In the genomic region with DNA sequence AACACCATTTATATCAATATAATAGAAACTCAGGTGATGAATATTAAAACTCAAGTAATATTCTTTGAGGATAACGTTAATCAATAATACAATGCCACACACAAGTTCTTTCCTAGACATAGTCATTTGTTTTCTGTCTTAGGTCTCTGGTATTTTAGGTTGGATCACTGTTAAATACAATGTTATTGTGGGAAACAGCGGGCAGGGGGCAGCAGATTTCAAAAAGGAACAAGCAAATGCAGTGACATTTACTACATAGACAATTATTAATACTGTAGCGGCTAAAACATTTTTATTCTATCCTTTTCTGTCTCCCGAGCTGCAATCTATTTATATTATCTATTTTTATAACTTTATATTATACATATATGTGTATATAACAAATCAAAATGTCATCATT, we compare ENCODE assay signal across 8 cellular contexts.
DNase-seq lines count a peak whose midpoint lies in the region; ATAC-seq lines count a peak whose summit lies in the region.

No MANE protein-coding gene starts in this region.

- H3K27ac ChIP-seq in mesenchymal stem cell (ENCODE audit: low read length, poor library complexity, severe bottlenecking), result no peak overlapping the region

- H3K4me3 ChIP-seq in mesenchymal stem cell (ENCODE audit: insufficient read depth in 1 of 2, low read depth in 1 of 2, low read length in 2 of 2), result no peak overlapping the region

- no peak overlapping the region for H3K27ac Mint-ChIP-seq in activated CD4-positive, alpha-beta T cell treated with anti-CD3 and anti-CD28 coated beads, Interleukin-2, amount 10 ng/mL, durations not matched to agents 24 days and 14 days

- H3K23ac ChIP-seq in mesenchymal stem cell (ENCODE audit: low read length in 2 of 2), result no peak overlapping the region

- no peak overlapping the region for H2AK5ac ChIP-seq in mesenchymal stem cell (ENCODE audit: low read length, severe bottlenecking)

- H4K8ac ChIP-seq in mesenchymal stem cell (ENCODE audit: low read length), result no peak overlapping the region

- no peak overlapping the region for H3K4ac ChIP-seq in mesenchymal stem cell (ENCODE audit: low read depth in 1 of 2, low read length in 2 of 2)

- no peak overlapping the region for H4K91ac ChIP-seq in mesenchymal stem cell (ENCODE audit: low read length)

- H3K9ac ChIP-seq in mesenchymal stem cell (ENCODE audit: low read length), result no peak overlapping the region

- H2BK12ac ChIP-seq in mesenchymal stem cell (ENCODE audit: low read length in 2 of 2), result no peak overlapping the region

- no peak overlapping the region for H2BK15ac ChIP-seq in mesenchymal stem cell (ENCODE audit: low read depth, poor library complexity, severe bottlenecking)

- no peaks in the 10 kb centered on the region for H3K9me3 ChIP-seq in mesenchymal stem cell (ENCODE audit: control insufficient read depth, low read length)

- no peak overlapping the region for H3K4me3 Mint-ChIP-seq in activated CD4-positive, alpha-beta T cell treated with anti-CD3 and anti-CD28 coated beads, Interleukin-2, amount 10 ng/mL, durations not matched to agents 24 days and 14 days

- no peaks in the 10 kb centered on the region for H3K36me3 Mint-ChIP-seq in activated CD4-positive, alpha-beta T cell treated with anti-CD3 and anti-CD28 coated beads, Interleukin-2, amount 10 ng/mL, durations not matched to agents 24 days and 14 days (ENCODE audit: low read depth)

- no peak overlapping the region for H2AFZ ChIP-seq in mesenchymal stem cell (ENCODE audit: low read depth, low read length)

- no peak overlapping the region for H3K14ac ChIP-seq in mesenchymal stem cell (ENCODE audit: low read length in 2 of 2)

- peak; percentile 55 for DNase-seq in activated CD4-positive, alpha-beta T cell treated with anti-CD3 and anti-CD28 coated beads, Interleukin-2, amount 10 ng/mL, durations not matched to agents 24 days and 14 days
- DNase-seq in activated CD4-positive, alpha-beta T cell treated with anti-CD3 and anti-CD28 coated beads for 1 hour, result no peak
- peak; percentile 20 for DNase-seq in NCI-H2171 treated with DMSO at 0.1 percent for 48 hours (lab: John Stamatoyannopoulos, UW)
- DNase-seq in brain pericyte (ENCODE audit: low read depth, low spot score), result peak; percentile 1
- peak; percentile 44 for DNase-seq in mesenchymal stem cell
- DNase-seq in NCI-H2081 treated with DMSO at 0.1 percent for 48 hours (lab: John Stamatoyannopoulos, UW), result no peak

- no peaks in the 10 kb centered on the region for H3K27me3 ChIP-seq in mesenchymal stem cell (ENCODE audit: control insufficient read depth in 1 of 2, insufficient read depth in 1 of 2, low read length in 2 of 2)

- intact Hi-C loops in activated CD4-positive, alpha-beta T cell treated with anti-CD3 and anti-CD28 coated beads, Interleukin-2, amount 10 ng/mL, durations not matched to agents 24 days and 14 days (cut with micrococcal nuclease), result no loop called here

- H3K4me1 Mint-ChIP-seq in activated CD4-positive, alpha-beta T cell treated with anti-CD3 and anti-CD28 coated beads, Interleukin-2, amount 10 ng/mL, durations not matched to agents 24 days and 14 days, result no peaks in the 10 kb centered on the region

- no peak overlapping the region for H3K4me2 ChIP-seq in mesenchymal stem cell (ENCODE audit: low read length, poor library complexity, severe bottlenecking)

- no peak overlapping the region for H2BK5ac ChIP-seq in mesenchymal stem cell (ENCODE audit: low read depth, low read length, poor library complexity, severe bottlenecking)

- no CpG with 5 or more reads among the region's 4 CpGs for WGBS in mesenchymal stem cell

- ATAC-seq in HG02588 (IDR thresholded peaks at IDR 0.05; ENCODE audit: unreplicated experiment) (peak; percentile 58), GM18520 (IDR thresholded peaks at IDR 0.05; ENCODE audit: unreplicated experiment) (no peak)

- H3K27me3 Mint-ChIP-seq in activated CD4-positive, alpha-beta T cell treated with anti-CD3 and anti-CD28 coated beads, Interleukin-2, amount 10 ng/mL, durations not matched to agents 24 days and 14 days, result no peaks in the 10 kb centered on the region

- H3K79me1 ChIP-seq in mesenchymal stem cell (replicated peaks; ENCODE audit: low read length, poor library complexity, severe bottlenecking), result no peaks in the 10 kb centered on the region

- no peak overlapping the region for H3K18ac ChIP-seq in mesenchymal stem cell (ENCODE audit: low read depth in 1 of 2, low read length in 2 of 2)

- no peak overlapping the region for H2BK120ac ChIP-seq in mesenchymal stem cell (ENCODE audit: low read depth, low read length)

- H3K9me3 Mint-ChIP-seq in activated CD4-positive, alpha-beta T cell treated with anti-CD3 and anti-CD28 coated beads, Interleukin-2, amount 10 ng/mL, durations not matched to agents 24 days and 14 days, result no peaks in the 10 kb centered on the region

- H3K36me3 ChIP-seq in mesenchymal stem cell (ENCODE audit: control insufficient read depth in 1 of 2, insufficient read depth in 2 of 2, low read depth in 1 of 2, low read length in 2 of 2), result no peaks in the 10 kb centered on the region

- no peaks in the 10 kb centered on the region for H3K4me1 ChIP-seq in mesenchymal stem cell (ENCODE audit: control insufficient read depth, insufficient read depth, low read depth, low read length)

Comparison
In these comparisons a context has a peak if more than half of its experiments do, and no peak if none do; other contexts are left out.
1. DNase-seq: peak in activated CD4-positive, alpha-beta T cell treated with anti-CD3 and anti-CD28 coated beads, Interleukin-2, amount 10 ng/mL, durations not matched to agents 24 days and 14 days (single experiment), NCI-H2171 treated with DMSO at 0.1 percent for 48 hours (single experiment), brain pericyte (single experiment) and mesenchymal stem cell (single experiment); none in activated CD4-positive, alpha-beta T cell treated with anti-CD3 and anti-CD28 coated beads for 1 hour (single experiment) and NCI-H2081 treated with DMSO at 0.1 percent for 48 hours (single experiment).